ENCODE assay signal across 8 cellular contexts in genomic region chr11:95088946-95089619, GRCh38. TPM values are rescaled to one million over a fixed set of nuclear protein-coding genes. Genes with fewer than 3 reads are reported as not detected.
DNase-seq lines count a peak whose midpoint lies in the region; ATAC-seq and TF ChIP-seq lines count a peak whose summit lies in the region.

No MANE protein-coding gene starts in this region.

- H3K4me1 Mint-ChIP-seq in activated naive CD4-positive, alpha-beta T cell treated with anti-CD3 and anti-CD28 coated beads, Interleukin-2, amount 10 ng/mL, durations not matched to agents 7 days and 5 days: peaks cover 52% of the 10 kb centered on the region
- H3K4me1 Mint-ChIP-seq in nephron progenitor cell: peaks cover 79% of the 10 kb centered on the region

- no peaks in the 10 kb centered on the region for H3K9me3 ChIP-seq in SU-DHL-6 (ENCODE audit: insufficient read depth, low read length)

- no peaks in the 10 kb centered on the region for H3K27me3 ChIP-seq in SU-DHL-6 (ENCODE audit: low read length)

- peak overlapping the region; percentile 72 for H2AFZ ChIP-seq in SU-DHL-6 (ENCODE audit: low read depth, low read length, severe bottlenecking)

- no peak for TF ChIP-seq CTCF in SU-DHL-6 (IDR thresholded peaks at IDR 0.05; ENCODE audit: insufficient read depth, low read length, poor library complexity, severe bottlenecking)
- no peak for TF ChIP-seq CTCF in nephron progenitor cell (IDR thresholded peaks at IDR 0.05)

- H3K36me3 Mint-ChIP-seq in activated naive CD4-positive, alpha-beta T cell treated with anti-CD3 and anti-CD28 coated beads, Interleukin-2, amount 10 ng/mL, durations not matched to agents 7 days and 5 days: peaks cover 1% of the 10 kb centered on the region
- no peaks in the 10 kb centered on the region for H3K36me3 Mint-ChIP-seq in nephron progenitor cell (ENCODE audit: low read depth)

- H3K27ac ChIP-seq in SU-DHL-6 (ENCODE audit: low read depth, low read length): no peak overlapping the region

- H3K4me3 ChIP-seq in SU-DHL-6 (ENCODE audit: insufficient read depth, low read length, poor library complexity, severe bottlenecking): peak overlapping the region; percentile 66

- ATAC-seq in HG03060 (IDR thresholded peaks at IDR 0.05; ENCODE audit: low read depth, unreplicated experiment) (peak; percentile 6), esophagus mucosa (peak; percentile 57)

- peak overlapping the region; percentile 81 for H3K4me3 Mint-ChIP-seq in activated naive CD4-positive, alpha-beta T cell treated with anti-CD3 and anti-CD28 coated beads, Interleukin-2, amount 10 ng/mL, durations not matched to agents 7 days and 5 days
- H3K4me3 Mint-ChIP-seq in nephron progenitor cell: peak overlapping the region; percentile 82

- no peaks in the 10 kb centered on the region for H4K20me1 ChIP-seq in SU-DHL-6 (ENCODE audit: low read depth, low read length)

- H3K9ac ChIP-seq in SU-DHL-6 (ENCODE audit: low read length): peak overlapping the region; percentile 68

- H3K4me2 ChIP-seq in SU-DHL-6 (ENCODE audit: low read depth, low read length, poor library complexity, severe bottlenecking): peak overlapping the region; percentile 75

- H3K36me3 ChIP-seq in SU-DHL-6 (ENCODE audit: low read length): no peaks in the 10 kb centered on the region

- H3K9me3 Mint-ChIP-seq in activated naive CD4-positive, alpha-beta T cell treated with anti-CD3 and anti-CD28 coated beads, Interleukin-2, amount 10 ng/mL, durations not matched to agents 7 days and 5 days: no peaks in the 10 kb centered on the region
- H3K9me3 Mint-ChIP-seq in nephron progenitor cell: no peaks in the 10 kb centered on the region

- no peaks in the 10 kb centered on the region for H3K27me3 Mint-ChIP-seq in activated naive CD4-positive, alpha-beta T cell treated with anti-CD3 and anti-CD28 coated beads, Interleukin-2, amount 10 ng/mL, durations not matched to agents 7 days and 5 days
- H3K27me3 Mint-ChIP-seq in nephron progenitor cell (ENCODE audit: low read depth, poor library complexity): peaks cover 37% of the 10 kb centered on the region

- H3K79me2 ChIP-seq in SU-DHL-6 (ENCODE audit: insufficient read depth, low read length): no peaks in the 10 kb centered on the region

- CTCF ChIA-PET in activated naive CD4-positive, alpha-beta T cell treated with anti-CD3 and anti-CD28 coated beads, Interleukin-2, amount 10 ng/mL, durations not matched to agents 7 days and 5 days (lab: Charles Lee): interaction anchor here (0.8 to 8.1 kb wide), 7 partner anchors 13 to 65 kb away, joined by 3 to 143 read pairs (median 3); partner anchors contain the start of gene SRSF8

- H3K9me2 ChIP-seq in SU-DHL-6 (replicated peaks; ENCODE audit: insufficient read depth, low read length): no peaks in the 10 kb centered on the region

- peak overlapping the region; percentile 98 for H3K27ac Mint-ChIP-seq in activated naive CD4-positive, alpha-beta T cell treated with anti-CD3 and anti-CD28 coated beads, Interleukin-2, amount 10 ng/mL, durations not matched to agents 7 days and 5 days
- no peak overlapping the region for H3K27ac Mint-ChIP-seq in nephron progenitor cell

- no peaks in the 10 kb centered on the region for H3F3A ChIP-seq in SU-DHL-6 (ENCODE audit: insufficient read depth)

- peak; percentile 58 for DNase-seq in activated naive CD4-positive, alpha-beta T cell treated with anti-CD3 and anti-CD28 coated beads, Interleukin-2, amount 10 ng/mL, durations not matched to agents 7 days and 5 days
- no peak for DNase-seq in activated naive CD4-positive, alpha-beta T cell treated with Interleukin-2 at 50 U/mL for 16 hours
- DNase-seq in nephron progenitor cell: no peak
- no peak for DNase-seq in GOT3 (lab: John Stamatoyannopoulos, UW)
- DNase-seq in A172 (ENCODE audit: low spot score): no peak

RNA-seq across cellular contexts. Expression of gene ENDOD1, which starts 0.6 kb away (rescaled TPM):
- total RNA-seq in esophagus mucosa: 28.3 TPM
- total RNA-seq in A172 (2014; rRNA removed; shearing (Covaris generic)): 0.83 and 0.96 TPM in 2 replicates

RNA-seq across cellular contexts. Expression of gene SRSF8, which starts 22.4 kb away (rescaled TPM):
- 30.4 TPM for total RNA-seq in esophagus mucosa
- total RNA-seq in A172 (2014; rRNA removed; shearing (Covaris generic)): 0.24 and 0.41 TPM in 2 replicates

RNA-seq across cellular contexts. Expression of gene KDM4F, which starts 39.9 kb away (rescaled TPM):
- total RNA-seq in esophagus mucosa: not detected
- total RNA-seq in A172 (2014; rRNA removed; shearing (Covaris generic)): not detected in 2 replicates

Comparison
In these comparisons a context has a peak if more than half of its experiments do, and no peak if none do; other contexts are left out.
1. RNA of gene ENDOD1, which starts 0.6 kb away (total RNA-seq): 28.3 TPM in esophagus mucosa (single experiment); 0.83 to 0.96 TPM in A172; every median in the first group is over 10 times any median in the second.
2. RNA of gene SRSF8, which starts 22.4 kb away (total RNA-seq): 30.4 TPM in esophagus mucosa (single experiment); 0.24 to 0.41 TPM in A172; every median in the first group is over 10 times any median in the second.